35 cellular contexts compared by ENCODE assay signal in the genomic region with DNA sequence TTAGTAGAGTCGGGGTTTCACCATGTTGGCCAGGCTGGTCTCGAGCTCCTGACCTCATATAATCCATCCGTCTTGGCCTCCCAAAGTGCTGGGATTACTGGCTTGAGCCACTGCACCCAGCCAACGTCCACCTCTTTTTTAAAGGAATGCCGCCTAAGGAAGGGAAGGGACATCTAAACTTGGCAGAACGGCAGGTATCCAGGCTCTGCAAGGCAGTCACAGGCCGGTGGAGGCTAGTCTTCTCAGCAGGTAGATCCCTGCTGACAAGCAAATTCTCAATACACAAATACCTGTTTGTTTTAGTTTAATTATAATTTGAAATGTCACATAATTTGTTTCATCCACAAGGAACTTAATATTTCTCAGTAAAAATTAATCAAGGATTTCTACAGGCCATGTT.
"Had no signal": no experiment of that assay in that cellular context is flagged by ENCODE, and none has a peak within 500 bp of the region (broad histone marks: within the 10 kb centered on the region; RNA-seq: fewer than 3 reads in every experiment).

No MANE protein-coding gene starts in this region.

- H3K4me1 Mint-ChIP-seq: activated CD4-positive, alpha-beta memory T cell treated with anti-CD3 and anti-CD28 coated beads, Interleukin-2, amount 10 ng/mL, durations not matched to agents 7 days and 5 days; activated CD4-positive, alpha-beta T cell treated with anti-CD3 and anti-CD28 coated beads for 36 hours; activated CD4-positive, alpha-beta T cell treated with anti-CD3 and anti-CD28 coated beads, Interleukin-2, amount 10 ng/mL, durations not matched to agents 7 days and 5 days; activated CD8-positive, alpha-beta memory T cell treated with anti-CD3 and anti-CD28 coated beads, Interleukin-2, amount 10 ng/mL, durations not matched to agents 7 days and 5 days; activated naive CD8-positive, alpha-beta T cell treated with anti-CD3 and anti-CD28 coated beads, Interleukin-2, amount 50 U/mL, for 24 hours had no signal

- H3K27ac ChIP-seq: ascending aorta, brain microvascular endothelial cell, breast epithelium, VCaP had no signal

- ATAC-seq: activated CD4-positive, alpha-beta T cell treated with anti-CD3 and anti-CD28 coated beads for 36 hours; activated CD4-positive, CD25-positive, alpha-beta regulatory T cell treated with anti-CD3 and anti-CD28 coated beads, Interleukin-2, amount 50 U/mL, for 24 hours; activated CD8-positive, alpha-beta memory T cell treated with anti-CD3 and anti-CD28 coated beads, Interleukin-2, amount 10 ng/mL, durations not matched to agents 7 days and 5 days; activated CD8-positive, alpha-beta T cell treated with anti-CD3 and anti-CD28 coated beads, Interleukin-2, amount 10 ng/mL, durations not matched to agents 7 days and 5 days; activated naive CD8-positive, alpha-beta T cell treated with anti-CD3 and anti-CD28 coated beads, Interleukin-2, amount 50 U/mL, for 24 hours had no signal

- H3K36me3 ChIP-seq: ascending aorta, brain microvascular endothelial cell, breast epithelium had no signal

- H3K36me3 Mint-ChIP-seq: activated CD8-positive, alpha-beta memory T cell treated with anti-CD3 and anti-CD28 coated beads, Interleukin-2, amount 10 ng/mL, durations not matched to agents 7 days and 5 days; activated naive CD4-positive, alpha-beta T cell treated with anti-CD3 and anti-CD28 coated beads, Interleukin-2, amount 10 ng/mL, durations not matched to agents 7 days and 5 days; activated naive CD4-positive, alpha-beta T cell treated with anti-CD3 and anti-CD28 coated beads, Interleukin-2, amount 50 U/mL, for 24 hours had no signal

- H3K27ac Mint-ChIP-seq: activated CD4-positive, alpha-beta memory T cell treated with anti-CD3 and anti-CD28 coated beads, Interleukin-2, amount 10 ng/mL, durations not matched to agents 7 days and 5 days; activated CD4-positive, alpha-beta T cell treated with anti-CD3 and anti-CD28 coated beads for 36 hours; activated CD4-positive, alpha-beta T cell treated with anti-CD3 and anti-CD28 coated beads, Interleukin-2, amount 10 ng/mL, durations not matched to agents 7 days and 5 days; activated CD8-positive, alpha-beta memory T cell treated with anti-CD3 and anti-CD28 coated beads, Interleukin-2, amount 10 ng/mL, durations not matched to agents 7 days and 5 days; activated CD8-positive, alpha-beta T cell treated with anti-CD3 and anti-CD28 coated beads, Interleukin-2, amount 10 ng/mL, durations not matched to agents 7 days and 5 days; activated naive CD4-positive, alpha-beta T cell treated with anti-CD3 and anti-CD28 coated beads, Interleukin-2, amount 10 ng/mL, durations not matched to agents 7 days and 5 days; activated naive CD4-positive, alpha-beta T cell treated with anti-CD3 and anti-CD28 coated beads, Interleukin-2, amount 50 U/mL, for 24 hours; activated naive CD8-positive, alpha-beta T cell; activated naive CD8-positive, alpha-beta T cell treated with anti-CD3 and anti-CD28 coated beads, Interleukin-2, amount 10 ng/mL, durations not matched to agents 7 days and 5 days; activated naive CD8-positive, alpha-beta T cell treated with anti-CD3 and anti-CD28 coated beads, Interleukin-2, amount 50 U/mL, for 24 hours; activated T-cell treated with anti-CD3 and anti-CD28 coated beads, Interleukin-2, amount 50 U/mL, for 24 hours; activated T-helper 2 cell treated with anti-CD3 and anti-CD28 coated beads, Interferon-gamma antibody, Interleukin-2, Interleukin-4, amounts not matched to agents 10 μg/mL and 5 μg/mL and 100 μg/mL, durations not matched to agents 14 hours and 24 hours and 36 hours; T-helper 1 cell treated with Interleukin-12 subunit alpha and Interleukin-12 subunit beta and Interleukin-4 antibody, amounts not matched to agents 30 μg/mL and 1 μg/mL, for 36 hours; T-helper 2 cell treated with Interferon-gamma antibody and Interleukin-4, amounts not matched to agents 5 μg/mL and 100 μg/mL, for 36 hours had no signal

- H3K27me3 Mint-ChIP-seq: activated CD4-positive, alpha-beta memory T cell treated with anti-CD3 and anti-CD28 coated beads, Interleukin-2, amount 10 ng/mL, durations not matched to agents 7 days and 5 days; activated CD4-positive, alpha-beta T cell treated with anti-CD3 and anti-CD28 coated beads for 36 hours; activated CD4-positive, alpha-beta T cell treated with anti-CD3 and anti-CD28 coated beads, Interleukin-2, amount 10 ng/mL, durations not matched to agents 7 days and 5 days; activated CD8-positive, alpha-beta memory T cell treated with anti-CD3 and anti-CD28 coated beads, Interleukin-2, amount 10 ng/mL, durations not matched to agents 7 days and 5 days; activated naive CD4-positive, alpha-beta T cell treated with anti-CD3 and anti-CD28 coated beads, Interleukin-2, amount 10 ng/mL, durations not matched to agents 7 days and 5 days; activated naive CD4-positive, alpha-beta T cell treated with anti-CD3 and anti-CD28 coated beads, Interleukin-2, amount 50 U/mL, for 24 hours; activated naive CD8-positive, alpha-beta T cell; activated naive CD8-positive, alpha-beta T cell treated with anti-CD3 and anti-CD28 coated beads, Interleukin-2, amount 10 ng/mL, durations not matched to agents 7 days and 5 days; activated naive CD8-positive, alpha-beta T cell treated with anti-CD3 and anti-CD28 coated beads, Interleukin-2, amount 50 U/mL, for 24 hours; activated T-cell treated with anti-CD3 and anti-CD28 coated beads, Interleukin-2, amount 50 U/mL, for 24 hours had no signal

- H3K4me3 Mint-ChIP-seq: activated CD4-positive, alpha-beta memory T cell treated with anti-CD3 and anti-CD28 coated beads, Interleukin-2, amount 10 ng/mL, durations not matched to agents 7 days and 5 days; activated CD4-positive, alpha-beta T cell treated with anti-CD3 and anti-CD28 coated beads for 36 hours; activated CD4-positive, alpha-beta T cell treated with anti-CD3 and anti-CD28 coated beads, Interleukin-2, amount 10 ng/mL, durations not matched to agents 7 days and 5 days; activated CD8-positive, alpha-beta memory T cell treated with anti-CD3 and anti-CD28 coated beads, Interleukin-2, amount 10 ng/mL, durations not matched to agents 7 days and 5 days; activated CD8-positive, alpha-beta T cell treated with anti-CD3 and anti-CD28 coated beads, Interleukin-2, amount 10 ng/mL, durations not matched to agents 7 days and 5 days; activated naive CD4-positive, alpha-beta T cell treated with anti-CD3 and anti-CD28 coated beads, Interleukin-2, amount 10 ng/mL, durations not matched to agents 7 days and 5 days; activated naive CD4-positive, alpha-beta T cell treated with anti-CD3 and anti-CD28 coated beads, Interleukin-2, amount 50 U/mL, for 24 hours; activated naive CD8-positive, alpha-beta T cell; activated naive CD8-positive, alpha-beta T cell treated with anti-CD3 and anti-CD28 coated beads, Interleukin-2, amount 10 ng/mL, durations not matched to agents 7 days and 5 days; activated naive CD8-positive, alpha-beta T cell treated with anti-CD3 and anti-CD28 coated beads, Interleukin-2, amount 50 U/mL, for 24 hours; activated T-cell treated with anti-CD3 and anti-CD28 coated beads, Interleukin-2, amount 50 U/mL, for 24 hours; T-helper 1 cell treated with Interleukin-12 subunit alpha and Interleukin-12 subunit beta and Interleukin-4 antibody, amounts not matched to agents 30 μg/mL and 1 μg/mL, for 36 hours; T-helper 2 cell treated with Interferon-gamma antibody and Interleukin-4, amounts not matched to agents 5 μg/mL and 100 μg/mL, for 36 hours had no signal

- H3K4me1 ChIP-seq: ascending aorta, breast epithelium had no signal

- DNase-seq: activated CD4-positive, alpha-beta memory T cell treated with anti-CD3 and anti-CD28 coated beads, Interleukin-2, amount 10 ng/mL, durations not matched to agents 7 days and 5 days; activated CD4-positive, alpha-beta T cell treated with anti-CD3 and anti-CD28 coated beads for 1 hour; activated CD4-positive, alpha-beta T cell treated with anti-CD3 and anti-CD28 coated beads for 36 hours; activated CD4-positive, alpha-beta T cell treated with anti-CD3 and anti-CD28 coated beads for 48 hours; activated CD4-positive, alpha-beta T cell treated with anti-CD3 and anti-CD28 coated beads, Interleukin-2, amount 10 ng/mL, durations not matched to agents 7 days and 5 days; activated CD4-positive, alpha-beta T cell treated with anti-CD3 and anti-CD28 coated beads, Interleukin-2, amount 50 U/mL, for 48 hours; activated CD4-positive, CD25-positive, alpha-beta regulatory T cell; activated CD8-positive, alpha-beta memory T cell treated with anti-CD3 and anti-CD28 coated beads for 24 hours; activated CD8-positive, alpha-beta memory T cell treated with anti-CD3 and anti-CD28 coated beads, Interleukin-2, amount 10 ng/mL, durations not matched to agents 7 days and 5 days; activated CD8-positive, alpha-beta memory T cell treated with anti-CD3 and anti-CD28 coated beads, Interleukin-2, amount 50 U/mL, for 48 hours; activated CD8-positive, alpha-beta T cell treated with anti-CD3 and anti-CD28 coated beads, Interleukin-2, amount 10 ng/mL, durations not matched to agents 7 days and 5 days; activated effector memory CD4-positive, alpha-beta T cell treated with Interleukin-2 at 50 U/mL for 16 hours; activated gamma-delta T cell; activated naive CD4-positive, alpha-beta T cell treated with anti-CD3 and anti-CD28 coated beads, Interleukin-2, amount 10 ng/mL, durations not matched to agents 7 days and 5 days; activated naive CD4-positive, alpha-beta T cell treated with Interleukin-2 at 50 U/mL for 16 hours; activated naive CD8-positive, alpha-beta T cell treated with anti-CD3 and anti-CD28 coated beads, Interleukin-2, amount 10 ng/mL, durations not matched to agents 7 days and 5 days; activated naive CD8-positive, alpha-beta T cell treated with anti-CD3 and anti-CD28 coated beads, Interleukin-2, amount 50 U/mL, for 24 hours; activated T-cell treated with anti-CD3 and anti-CD28 coated beads, Interleukin-2, amount 50 U/mL, for 24 hours; activated T-cell treated with anti-CD3 and anti-CD28 coated beads, Interleukin-2, amount 50 U/mL, for 48 hours; amygdala; anterior cingulate cortex; brain microvascular endothelial cell; central memory CD4-positive, alpha-beta T cell; T-helper 1 cell; T-helper 2 cell; T-helper 9 cell had no signal

- H3K9me3 Mint-ChIP-seq: activated CD4-positive, alpha-beta memory T cell treated with anti-CD3 and anti-CD28 coated beads, Interleukin-2, amount 10 ng/mL, durations not matched to agents 7 days and 5 days; activated CD4-positive, alpha-beta T cell treated with anti-CD3 and anti-CD28 coated beads, Interleukin-2, amount 10 ng/mL, durations not matched to agents 7 days and 5 days; activated naive CD4-positive, alpha-beta T cell treated with anti-CD3 and anti-CD28 coated beads, Interleukin-2, amount 50 U/mL, for 24 hours; activated naive CD8-positive, alpha-beta T cell treated with anti-CD3 and anti-CD28 coated beads, Interleukin-2, amount 10 ng/mL, durations not matched to agents 7 days and 5 days; activated naive CD8-positive, alpha-beta T cell treated with anti-CD3 and anti-CD28 coated beads, Interleukin-2, amount 50 U/mL, for 24 hours; activated T-cell treated with anti-CD3 and anti-CD28 coated beads, Interleukin-2, amount 50 U/mL, for 24 hours; T-helper 1 cell treated with Interleukin-12 subunit alpha and Interleukin-12 subunit beta and Interleukin-4 antibody, amounts not matched to agents 30 μg/mL and 1 μg/mL, for 36 hours had no signal

- H3K4me3 ChIP-seq: ascending aorta, breast epithelium had no signal

- H3K27me3 ChIP-seq: ascending aorta, brain microvascular endothelial cell, breast epithelium had no signal
